In genomic region chr4:109701566-109702399, GRCh38 we compare ENCODE assay signal across 8 cellular contexts. TPM values are rescaled to one million over a fixed set of nuclear protein-coding genes. Genes with fewer than 3 reads are reported as not detected.
A peak's percentile ranks its signal among the peaks of the same experiment; 100 is the strongest.
DNase-seq lines count a peak whose midpoint lies in the region; ATAC-seq and TF ChIP-seq lines count a peak whose summit lies in the region.

No MANE protein-coding gene starts in this region.

- H2AFZ ChIP-seq in KMS-11 (ENCODE audit: low read depth), result peak overlapping the region; percentile 75
- peak overlapping the region; percentile 95 for H2AFZ ChIP-seq in mammary epithelial cell (ENCODE audit: low read depth, low read length)

- H3K27me3 ChIP-seq in KMS-11 (ENCODE audit: insufficient read depth, low read depth) (no peaks in the 10 kb centered on the region), mammary epithelial cell (ENCODE audit: insufficient read depth, low read length) (no peaks in the 10 kb centered on the region)

- H4K20me1 ChIP-seq in KMS-11 (ENCODE audit: insufficient read depth) (no peaks in the 10 kb centered on the region), mammary epithelial cell (ENCODE audit: insufficient read depth, low read length) (no peaks in the 10 kb centered on the region)

- in situ Hi-C loops in mammary epithelial cell (cut with MboI; ENCODE audit: low sequenced_read_pairs in 2 of 2), result loop anchor here (25.0 kb wide), 2 partner anchors 261 to 264 kb away; partner anchors contain the start of gene SEC24B (in 1 of the 2)

- peak overlapping the region; percentile 68 for H3K9ac ChIP-seq in KMS-11
- peak overlapping the region; percentile 39 for H3K9ac ChIP-seq in mammary epithelial cell (ENCODE audit: insufficient read depth, low read length)

- H3K4me3 ChIP-seq in KMS-11 (IDR thresholded peaks at IDR 0.05; ENCODE audit: insufficient read depth, low read depth, low read length) (peak overlapping the region; percentile 51), mammary epithelial cell (replicated peaks in 1 of 3; ENCODE audit: insufficient read depth in 1 of 3, low read depth in 2 of 3, low read length in 3 of 3) (peak overlapping the region; percentile 69 to 95 (median 69)), mesodermal cell (ENCODE audit: extremely low read depth, insufficient read depth, low read length, poor library complexity, severe bottlenecking) (peak overlapping the region; percentile 71)

- peaks cover 34% of the 10 kb centered on the region for H3K79me2 ChIP-seq in KMS-11 (ENCODE audit: insufficient read depth, low read depth)
- H3K79me2 ChIP-seq in mammary epithelial cell (ENCODE audit: insufficient read depth, low read length), result peaks cover 29% of the 10 kb centered on the region

- DNase-seq in GM10248 (ENCODE audit: extremely low spot score), result peak; percentile 16
- DNase-seq in mammary epithelial cell, result peak; percentile 9
- no peak for DNase-seq in NCI-H1048 (lab: John Stamatoyannopoulos, UW)
- DNase-seq in ecto neural progenitor cell (ENCODE audit: low spot score), result no peak

- BruUV-seq in mammary epithelial cell (replicated peaks; lab: Mats Ljungman, UMichigan), result no TSS peak

- H3K36me3 ChIP-seq in KMS-11 (ENCODE audit: insufficient read depth), result peaks cover 3% of the 10 kb centered on the region; the same call in 1 of the 2 replicates
- H3K36me3 ChIP-seq in mammary epithelial cell (ENCODE audit: insufficient read depth, low read length), result no peaks in the 10 kb centered on the region
- H3K36me3 ChIP-seq in mesodermal cell (ENCODE audit: control insufficient read depth, insufficient read depth, low read length), result peaks cover 34% of the 10 kb centered on the region

- H3K9me3 ChIP-seq in mammary epithelial cell (replicated peaks; ENCODE audit: insufficient read depth, low read length), result no peaks in the 10 kb centered on the region
- no peaks in the 10 kb centered on the region for H3K9me3 ChIP-seq in mesodermal cell (ENCODE audit: control insufficient read depth, low read length)

- POLR2A ChIA-PET in GM10248 (lab: Yijun Ruan, JAX), result no interaction called here

- dilution Hi-C loops in mammary epithelial cell (cut with HindIII; ENCODE audit: low sequenced_read_pairs), result no loop called here

- intact Hi-C loops in mammary epithelial cell (cut with micrococcal nuclease), result loop anchor here (1.0 to 5.0 kb wide), 3 partner anchors 116 to 275 kb away; partner anchors contain the start of genes GAR1 and MCUB

- H3K4me1 ChIP-seq in KMS-11 (ENCODE audit: low read depth, poor library complexity, severe bottlenecking), result peaks cover 66% of the 10 kb centered on the region
- H3K4me1 ChIP-seq in mammary epithelial cell (ENCODE audit: insufficient read depth, low read length), result peaks cover 14% of the 10 kb centered on the region
- no peaks in the 10 kb centered on the region for H3K4me1 ChIP-seq in mesodermal cell (ENCODE audit: control insufficient read depth, insufficient read depth, low read length, poor library complexity, severe bottlenecking)

- ATAC-seq in HG02763 (IDR thresholded peaks at IDR 0.05; ENCODE audit: unreplicated experiment), result no peak
- ATAC-seq in GM18519 (IDR thresholded peaks at IDR 0.05; ENCODE audit: low FRiP score, unreplicated experiment), result no peak

- peak overlapping the region; percentile 99 for H3K4me2 ChIP-seq in KMS-11
- peak overlapping the region; percentile 96 for H3K4me2 ChIP-seq in mammary epithelial cell (ENCODE audit: insufficient read depth, low read depth, low read length)

- TF ChIP-seq CTCF in GM10248 (IDR thresholded peaks at IDR 0.05; ENCODE audit: control extremely low read depth, extremely low read depth, low read depth, missing control alignments), result no peak
- no peak for TF ChIP-seq CTCF in KMS-11 (conservative IDR thresholded peaks at IDR 0.05; ENCODE audit: low read depth, low read length)
- TF ChIP-seq CTCF in mammary epithelial cell (conservative IDR thresholded peaks at IDR 0.05 in 1 of 2, IDR thresholded peaks at IDR 0.05 in 1 of 2; ENCODE audit: extremely low read depth in 1 of 2, insufficient read depth in 1 of 2, low read depth in 1 of 2, low read length in 2 of 2), result no peak

- CTCF ChIA-PET in GM10248 (lab: Yijun Ruan, JAX) (interaction anchor here (0.6 to 3.4 kb wide), 18 partner anchors 9 to 275 kb away, joined by 3 to 16 read pairs (median 4); partner anchors contain the start of genes PLA2G12A and SEC24B), mammary epithelial cell (lab: Charles Lee; ENCODE audit: low non-redundant PET) (no interaction called here)

- 68% methylated on average over 17 of the region's 21 CpGs for WGBS in mammary epithelial cell (ENCODE audit: low coverage, missing lambda C conversion rate)
- WGBS in mesodermal cell (ENCODE audit: insufficient coverage in 2 of 2), 2 experiments, result 68 to 69% methylated on average over 15 to 18 of the region's 21 CpGs

- H3K27ac ChIP-seq in KMS-11 (peak overlapping the region; percentile 89), mammary epithelial cell (ENCODE audit: insufficient read depth, low read depth, low read length) (no peak overlapping the region), mesodermal cell (ENCODE audit: low read depth, low read length, severe bottlenecking) (peak overlapping the region; percentile 78)

RNA-seq across cellular contexts. Expression of gene CASP6, which starts 1.5 kb away (rescaled TPM):
- total RNA-seq in mammary epithelial cell, result 10 to 100 TPM; 20.0 to 45.5 TPM
- 45.4 TPM for polyA plus RNA-seq in mammary epithelial cell
- polyA minus RNA-seq in mammary epithelial cell, result 8.0 TPM
- 24.4 TPM for polyA plus RNA-seq in mesodermal cell (2013, experiment 1 of 2)
- polyA plus RNA-seq in mesodermal cell (2013, experiment 2 of 2), result 25.0 TPM

RNA-seq across cellular contexts. Expression of gene PLA2G12A, which starts 28.1 kb away (rescaled TPM):
- total RNA-seq in mammary epithelial cell, result 10 to 100 TPM; 38.9 to 59.0 TPM
- 38.7 TPM for polyA plus RNA-seq in mammary epithelial cell
- polyA minus RNA-seq in mammary epithelial cell, result 29.4 TPM
- 37.5 TPM for polyA plus RNA-seq in mesodermal cell (2013, experiment 1 of 2)
- polyA plus RNA-seq in mesodermal cell (2013, experiment 2 of 2), result 33.4 TPM

Comparison
In these comparisons a context has a peak if more than half of its experiments do, and no peak if none do; other contexts are left out.
1. DNase-seq: peak in GM10248 (single experiment) and mammary epithelial cell (single experiment); none in NCI-H1048 (single experiment) and ecto neural progenitor cell (single experiment).
2. Peak in every context shown above with its lines, with median percentiles within 50 percentile points of each other: H3K4me3 ChIP-seq.